In the genomic region with DNA sequence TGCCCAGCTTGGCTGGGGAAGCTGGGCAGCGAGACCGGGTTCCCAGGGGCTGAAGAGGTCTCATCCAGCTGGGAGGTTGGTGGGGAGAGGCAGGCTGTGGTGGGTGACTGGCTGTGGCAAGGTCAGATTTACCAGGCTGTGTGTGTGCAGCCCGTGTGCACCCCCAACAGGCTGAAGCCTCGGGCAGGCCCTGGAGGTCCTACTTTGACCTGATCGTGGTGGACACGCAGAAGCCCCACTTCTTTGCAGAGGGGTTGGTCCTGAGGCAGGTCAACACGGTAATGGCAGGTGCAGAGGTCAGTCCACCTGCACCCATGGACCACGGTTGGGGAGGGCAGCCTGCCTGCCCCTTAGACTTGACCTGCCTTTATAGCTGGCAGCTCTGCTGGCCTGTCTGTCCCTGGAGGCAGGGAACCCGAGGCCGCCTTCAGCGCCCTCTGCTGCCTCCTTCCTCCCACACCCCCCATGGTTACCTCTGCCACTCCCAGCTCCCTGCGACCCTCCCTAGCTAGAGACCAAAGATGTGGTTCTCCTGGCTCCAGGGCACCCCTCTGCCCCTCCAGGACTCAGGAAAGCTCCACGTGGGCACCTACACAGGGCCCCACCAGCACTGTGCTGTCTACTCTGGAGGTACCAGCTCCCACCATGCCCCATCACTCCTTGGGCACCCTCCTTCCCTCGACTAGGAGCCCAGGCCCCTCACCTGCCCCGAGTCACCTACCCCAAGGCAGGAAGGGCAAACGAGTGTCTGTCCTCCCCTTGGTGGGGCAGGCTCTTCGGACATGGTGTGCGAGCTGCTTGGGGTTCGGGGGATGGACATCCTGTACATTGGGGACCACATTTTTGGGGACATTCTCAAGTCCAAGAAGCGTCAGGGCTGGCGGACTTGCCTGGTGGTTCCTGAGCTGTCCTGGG, we compare ENCODE assay signal across 1 cellular context.
TF ChIP-seq lines count a peak whose summit lies in the region.

No MANE protein-coding gene starts in this region.

TF ChIP-seq in H1, 55 proteins besides CTCF, POLR2A, EP300 and RAD21:
- TF ChIP-seq YY1 (IDR thresholded peaks at IDR 0.05; ENCODE audit: low read depth, low read length) (no peak), CHD2 (IDR thresholded peaks at IDR 0.05; ENCODE audit: low read length) (no peak), POLR2AphosphoS5 (IDR thresholded peaks at IDR 0.05; ENCODE audit: low read depth, low read length) (no peak), PHF8 (conservative IDR thresholded peaks at IDR 0.05; ENCODE audit: low read depth, low read length) (no peak), SIN3A (conservative IDR thresholded peaks at IDR 0.05 in 1 of 2, IDR thresholded peaks at IDR 0.05 in 1 of 2; ENCODE audit: low read depth in 1 of 2, low read length in 2 of 2) (no peak), GTF2F1 (IDR thresholded peaks at IDR 0.05; ENCODE audit: borderline replicate concordance, low read depth, low read length) (no peak), SP2 (IDR thresholded peaks at IDR 0.05; ENCODE audit: low read length) (no peak)
